Comparison of ENCODE assay signal across 12 cellular contexts in genomic region chr1:223652436-223652901, GRCh38.
DNase-seq lines count a peak whose midpoint lies in the region; ATAC-seq and TF ChIP-seq lines count a peak whose summit lies in the region.
"Had no signal": no experiment of that assay in that cellular context is flagged by ENCODE, and none has a peak within 500 bp of the region (broad histone marks: within the 10 kb centered on the region; RNA-seq: fewer than 3 reads in every experiment).

No MANE protein-coding gene starts in this region.

- H3K4me3 ChIP-seq in HEK293 (ENCODE audit: low read depth, low read length): no peak overlapping the region

- TF ChIP-seq CTCF in HEK293 (tag by site-specific recombination; IDR thresholded peaks at IDR 0.05): no peak

- ATAC-seq in GM21737 (IDR thresholded peaks at IDR 0.05; ENCODE audit: unreplicated experiment) (no peak), HG02973 (IDR thresholded peaks at IDR 0.05; ENCODE audit: unreplicated experiment) (no peak)

- CTCF ChIA-PET in HEK293 (lab: Yijun Ruan, JAX): interaction anchor here (0.7 to 1.2 kb wide), 4 partner anchors 24 to 95 kb away, joined by 3 to 4 read pairs (median 3); no protein-coding TSS in a partner anchor

- H3K27ac ChIP-seq in HEK293 (ENCODE audit: extremely low read depth, low read depth, low read length): no peak overlapping the region
- peak overlapping the region; percentile 12 for H3K27ac ChIP-seq in epithelial cell of prostate

- peaks cover 2% of the 10 kb centered on the region; the same call in 1 of the 2 replicates for H3K4me1 ChIP-seq in HEK293 (ENCODE audit: control insufficient read depth, insufficient read depth, low read length)

- no peaks in the 10 kb centered on the region for H3K9me3 ChIP-seq in HEK293 (ENCODE audit: control insufficient read depth, insufficient read depth, low read depth, low read length)

- POLR2A ChIA-PET in HEK293 (lab: Yijun Ruan, JAX): no interaction called here

- DNase-seq in SHP77 treated with DMSO at 0.1 percent for 48 hours (lab: John Stamatoyannopoulos, UW): peak; percentile 52
- DNase-seq in epithelial cell of prostate (ENCODE audit: low read depth, low spot score): no peak
- peak; percentile 56 for DNase-seq in retina
- no peak for DNase-seq in NK-92 treated with Interleukin-12 subunit alpha and Interleukin-12 subunit beta, amount 100 ng/mL, for 24 hours (lab: John Stamatoyannopoulos, UW)
- DNase-seq: activated CD4-positive, alpha-beta memory T cell treated with anti-CD3 and anti-CD28 coated beads, Interleukin-2, amount 10 ng/mL, durations not matched to agents 7 days and 5 days; activated gamma-delta T cell; cortex of kidney; naive B cell; NCI-H1694 treated with DMSO at 0.1 percent for 48 hours had no signal

- no peaks in the 10 kb centered on the region for H3K36me3 ChIP-seq in HEK293 (ENCODE audit: control insufficient read depth in 2 of 2, insufficient read depth in 1 of 2, low read length in 2 of 2)

TF ChIP-seq in HEK293, 187 proteins besides CTCF, POLR2A, EP300 and RAD21:
- no peak for TF ChIP-seq ZNF202 (tag by site-specific recombination; IDR thresholded peaks at IDR 0.05; ENCODE audit: borderline replicate concordance)
- TF ChIP-seq SCRT1 (tag by site-specific recombination; IDR thresholded peaks at IDR 0.05; ENCODE audit: borderline replicate concordance): peak; percentile 33; the same call in 1 of the 2 replicates
- no peak for TF ChIP-seq ZNF311 (tag by site-specific recombination; IDR thresholded peaks at IDR 0.05; ENCODE audit: borderline replicate concordance)
- TF ChIP-seq, protein P1, sequence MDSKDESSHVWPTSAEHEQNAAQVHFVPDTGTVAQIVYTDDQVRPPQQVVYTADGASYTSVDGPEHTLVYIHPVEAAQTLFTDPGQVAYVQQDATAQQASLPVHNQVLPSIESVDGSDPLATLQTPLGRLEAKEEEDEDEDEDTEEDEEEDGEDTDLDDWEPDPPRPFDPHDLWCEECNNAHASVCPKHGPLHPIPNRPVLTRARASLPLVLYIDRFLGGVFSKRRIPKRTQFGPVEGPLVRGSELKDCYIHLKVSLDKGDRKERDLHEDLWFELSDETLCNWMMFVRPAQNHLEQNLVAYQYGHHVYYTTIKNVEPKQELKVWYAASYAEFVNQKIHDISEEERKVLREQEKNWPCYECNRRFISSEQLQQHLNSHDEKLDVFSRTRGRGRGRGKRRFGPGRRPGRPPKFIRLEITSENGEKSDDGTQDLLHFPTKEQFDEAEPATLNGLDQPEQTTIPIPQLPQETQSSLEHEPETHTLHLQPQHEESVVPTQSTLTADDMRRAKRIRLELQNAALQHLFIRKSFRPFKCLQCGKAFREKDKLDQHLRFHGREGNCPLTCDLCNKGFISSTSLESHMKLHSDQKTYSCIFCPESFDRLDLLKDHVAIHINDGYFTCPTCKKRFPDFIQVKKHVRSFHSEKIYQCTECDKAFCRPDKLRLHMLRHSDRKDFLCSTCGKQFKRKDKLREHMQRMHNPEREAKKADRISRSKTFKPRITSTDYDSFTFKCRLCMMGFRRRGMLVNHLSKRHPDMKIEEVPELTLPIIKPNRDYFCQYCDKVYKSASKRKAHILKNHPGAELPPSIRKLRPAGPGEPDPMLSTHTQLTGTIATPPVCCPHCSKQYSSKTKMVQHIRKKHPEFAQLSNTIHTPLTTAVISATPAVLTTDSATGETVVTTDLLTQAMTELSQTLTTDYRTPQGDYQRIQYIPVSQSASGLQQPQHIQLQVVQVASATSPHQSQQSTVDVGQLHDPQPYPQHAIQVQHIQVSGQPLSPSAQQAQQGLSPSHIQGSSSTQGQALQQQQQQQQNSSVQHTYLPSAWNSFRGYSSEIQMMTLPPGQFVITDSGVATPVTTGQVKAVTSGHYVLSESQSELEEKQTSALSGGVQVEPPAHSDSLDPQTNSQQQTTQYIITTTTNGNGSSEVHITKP (tag by site-specific recombination; IDR thresholded peaks at IDR 0.05): no peak
- peak; percentile 68; the same call in 1 of the 2 replicates for TF ChIP-seq SCRT2 (tag by site-specific recombination; IDR thresholded peaks at IDR 0.05)

Comparison
In these comparisons a context has a peak if more than half of its experiments do, and no peak if none do; other contexts are left out.
1. DNase-seq: peak in SHP77 treated with DMSO at 0.1 percent for 48 hours (single experiment) and retina (single experiment); none in epithelial cell of prostate (single experiment) and NK-92 treated with Interleukin-12 subunit alpha and Interleukin-12 subunit beta, amount 100 ng/mL, for 24 hours (single experiment).